ENCODE assay signal across 10 cellular contexts in genomic region chr16:12092347-12092882, GRCh38.
DNase-seq lines count a peak whose midpoint lies in the region; ATAC-seq and TF ChIP-seq lines count a peak whose summit lies in the region.
"Had no signal": no experiment of that assay in that cellular context is flagged by ENCODE, and none has a peak within 500 bp of the region (broad histone marks: within the 10 kb centered on the region; RNA-seq: fewer than 3 reads in every experiment).

No MANE protein-coding gene starts in this region.

- H3K4me1 ChIP-seq in CD8-positive, alpha-beta memory T cell (ENCODE audit: insufficient read depth, low read length), result peaks cover 41% of the 10 kb centered on the region
- H3K4me1 ChIP-seq in ectodermal cell (ENCODE audit: control insufficient read depth, insufficient read depth, low read length), result peaks cover 46% of the 10 kb centered on the region
- peaks cover 50% of the 10 kb centered on the region for H3K4me1 ChIP-seq in vagina

- POLR2A ChIA-PET in CD8-positive, alpha-beta memory T cell (lab: Charles Lee), result no interaction called here

- H3K36me3 ChIP-seq in CD8-positive, alpha-beta memory T cell (ENCODE audit: insufficient read depth, low read length), result no peaks in the 10 kb centered on the region
- H3K36me3 ChIP-seq in ectodermal cell (ENCODE audit: control insufficient read depth, insufficient read depth, low read length) (no peaks in the 10 kb centered on the region), vagina (no peaks in the 10 kb centered on the region)
- H3K36me3 ChIP-seq: ascending aorta had no signal

- no peak overlapping the region for H3K4me3 ChIP-seq in CD8-positive, alpha-beta memory T cell (ENCODE audit: low read length)
- H3K4me3 ChIP-seq in ectodermal cell (ENCODE audit: insufficient read depth, low read depth, low read length) (no peak overlapping the region), vagina (no peak overlapping the region)
- H3K4me3 ChIP-seq: ascending aorta had no signal

- H3K27ac Mint-ChIP-seq in CD8-positive, alpha-beta memory T cell, result peak overlapping the region in 6 of 8 donors; percentile 3 to 70 (median 52)
- peak overlapping the region in 5 of 6 donors; percentile 7 to 72 (median 33) for H3K27ac Mint-ChIP-seq in naive B cell

- DNase-seq in CD8-positive, alpha-beta memory T cell, result no peak
- DNase-seq in LHCN-M2 (ENCODE audit: low read depth) (peak; percentile 94), naive B cell (no peak), GM19238 (ENCODE audit: insufficient read length, low spot score) (no peak), vagina (ENCODE audit: extremely low spot score in 2 of 2) (no peak)
- DNase-seq in effector CD4-positive, alpha-beta T cell, result no peak
- DNase-seq: NCI-H146 had no signal

- peaks cover 32 to 50% (median 40%) of the 10 kb centered on the region in 3 donors for H3K4me1 Mint-ChIP-seq in CD8-positive, alpha-beta memory T cell
- H3K4me1 Mint-ChIP-seq in naive B cell, result peaks cover 45 to 70% (median 57%) of the 10 kb centered on the region in 3 donors

- H3K27ac ChIP-seq in CD8-positive, alpha-beta memory T cell (ENCODE audit: low read depth, low read length), result no peak overlapping the region
- H3K27ac ChIP-seq in ectodermal cell (ENCODE audit: insufficient read depth, low read depth, low read length, poor library complexity, severe bottlenecking), result peak overlapping the region; percentile 2
- no peak overlapping the region for H3K27ac ChIP-seq in vagina
- H3K27ac ChIP-seq: ascending aorta had no signal

- TF ChIP-seq POLR2A in vagina (IDR thresholded peaks at IDR 0.05), result no peak

- peaks cover 0 to 6% (median 2%) of the 10 kb centered on the region in 3 donors for H3K36me3 Mint-ChIP-seq in CD8-positive, alpha-beta memory T cell
- peaks cover 0 to 4% of the 10 kb centered on the region in 2 donors for H3K36me3 Mint-ChIP-seq in naive B cell

- ATAC-seq in naive B cell (ENCODE audit: low read depth in 2 of 2) (no peak), GM18907 (IDR thresholded peaks at IDR 0.05; ENCODE audit: unreplicated experiment) (no peak)

- H3K4me3 Mint-ChIP-seq in CD8-positive, alpha-beta memory T cell, result no peak overlapping the region
- H3K4me3 Mint-ChIP-seq in naive B cell, result no peak overlapping the region

- no peaks in the 10 kb centered on the region for H3K9me3 Mint-ChIP-seq in CD8-positive, alpha-beta memory T cell
- no peaks in the 10 kb centered on the region for H3K9me3 Mint-ChIP-seq in naive B cell

- intact Hi-C loops in vagina (cut with DNase I), result no loop called here

- no peaks in the 10 kb centered on the region for H3K27me3 ChIP-seq in CD8-positive, alpha-beta memory T cell (ENCODE audit: insufficient read depth, low read length, poor library complexity, severe bottlenecking)
- H3K27me3 ChIP-seq in ectodermal cell (ENCODE audit: control insufficient read depth, insufficient read depth, low read length, poor library complexity, severe bottlenecking), result peaks cover 62% of the 10 kb centered on the region
- no peaks in the 10 kb centered on the region for H3K27me3 ChIP-seq in vagina
- H3K27me3 ChIP-seq: ascending aorta had no signal

- no peak for TF ChIP-seq CTCF in vagina (IDR thresholded peaks at IDR 0.05)

- no peaks in the 10 kb centered on the region for H3K27me3 Mint-ChIP-seq in CD8-positive, alpha-beta memory T cell
- no peaks in the 10 kb centered on the region for H3K27me3 Mint-ChIP-seq in naive B cell

- H3K9me3 ChIP-seq in CD8-positive, alpha-beta memory T cell (ENCODE audit: low read length), result no peaks in the 10 kb centered on the region
- H3K9me3 ChIP-seq in ectodermal cell (ENCODE audit: control insufficient read depth, low read length) (no peaks in the 10 kb centered on the region), vagina (no peaks in the 10 kb centered on the region)
- H3K9me3 ChIP-seq: ascending aorta had no signal

- CTCF ChIA-PET in CD8-positive, alpha-beta memory T cell (lab: Charles Lee), result no interaction called here

- 55 to 56% methylated on average over 7 of the region's 7 CpGs for WGBS in ectodermal cell, 2 experiments
